ENCODE assay signal across 10 cellular contexts in the genomic region with DNA sequence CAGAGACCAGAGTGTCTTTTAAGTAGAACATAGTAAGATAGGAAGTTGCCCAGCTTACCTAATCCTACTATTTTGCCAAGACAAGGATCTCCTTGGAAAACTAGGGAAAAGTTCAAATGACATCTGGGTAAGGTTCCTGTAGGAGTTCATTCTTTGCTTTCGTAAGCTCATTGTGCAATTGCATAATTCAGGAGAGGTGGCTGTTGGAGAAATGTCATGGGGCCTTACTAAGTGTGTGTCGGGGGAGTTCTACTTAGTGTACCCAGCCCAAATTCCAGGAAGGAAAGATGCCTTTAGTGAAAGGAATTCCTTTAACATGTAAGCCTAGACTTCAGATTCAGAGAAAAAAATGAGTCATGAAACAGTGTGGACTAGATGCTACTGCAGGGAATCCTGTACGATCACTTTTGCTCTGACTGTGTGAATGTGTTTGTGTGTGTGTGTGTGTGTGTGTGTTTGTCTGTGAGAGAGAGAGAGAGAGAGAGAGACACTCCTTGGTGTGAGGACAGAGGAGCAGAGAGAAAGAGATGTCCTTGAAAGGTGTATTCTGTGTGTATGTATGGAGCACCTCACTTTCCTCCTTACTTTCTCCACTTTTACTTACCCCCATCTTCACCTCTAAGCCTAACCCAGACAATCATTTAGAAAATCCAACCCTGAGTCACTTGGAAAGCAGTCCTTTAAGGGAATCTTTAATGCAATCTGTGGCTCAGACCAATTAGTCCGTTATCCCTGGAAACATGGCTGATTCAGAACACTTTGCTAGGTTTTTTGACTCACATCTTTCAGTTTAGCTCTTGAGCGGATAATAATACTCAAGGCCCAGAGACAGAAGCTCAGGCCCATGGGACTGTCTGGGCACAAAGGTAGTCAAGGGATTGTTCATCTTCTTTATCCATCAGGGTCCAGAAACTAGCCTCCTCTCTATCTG.
A peak's percentile ranks its signal among the peaks of the same experiment; 100 is the strongest.
DNase-seq lines count a peak whose midpoint lies in the region; ATAC-seq and TF ChIP-seq lines count a peak whose summit lies in the region.
"Had no signal": no experiment of that assay in that cellular context is flagged by ENCODE, and none has a peak within 500 bp of the region (broad histone marks: within the 10 kb centered on the region; RNA-seq: fewer than 3 reads in every experiment).

No MANE protein-coding gene starts in this region.

- peak; percentile 2 for DNase-seq in activated CD8-positive, alpha-beta T cell treated with anti-CD3 and anti-CD28 coated beads for 36 hours
- no peak for DNase-seq in activated CD8-positive, alpha-beta T cell treated with anti-CD3 and anti-CD28 coated beads, Interleukin-2, amount 10 ng/mL, durations not matched to agents 7 days and 5 days
- no peak for DNase-seq in activated T-helper 1 cell treated with anti-CD3 and anti-CD28 coated beads, Interleukin-12 subunit alpha, Interleukin-12 subunit beta, Interleukin-2, Interleukin-4 antibody, amounts not matched to agents 30 ng/mL and 10 ng/mL and 1 ng/mL, durations not matched to agents 14 hours and 24 hours and 36 hours (ENCODE audit: low spot score)
- DNase-seq in hepatic stellate cell (ENCODE audit: low spot score) (peak; percentile 24), substantia nigra (lab: John Stamatoyannopoulos, UW) (no peak), lower leg skin (ENCODE audit: low spot score in 2 of 2) (no peak)
- DNase-seq: kidney had no signal

- no peaks in the 10 kb centered on the region for H3K9me3 Mint-ChIP-seq in activated CD8-positive, alpha-beta T cell treated with anti-CD3 and anti-CD28 coated beads for 36 hours
- H3K9me3 Mint-ChIP-seq in activated CD8-positive, alpha-beta T cell treated with anti-CD3 and anti-CD28 coated beads, Interleukin-2, amount 10 ng/mL, durations not matched to agents 7 days and 5 days (ENCODE audit: insufficient read depth): no peaks in the 10 kb centered on the region
- H3K9me3 Mint-ChIP-seq in activated T-helper 1 cell treated with anti-CD3 and anti-CD28 coated beads, Interleukin-12 subunit alpha, Interleukin-12 subunit beta, Interleukin-2, Interleukin-4 antibody, amounts not matched to agents 30 ng/mL and 10 ng/mL and 1 ng/mL, durations not matched to agents 14 hours and 24 hours and 36 hours: no peaks in the 10 kb centered on the region

- no peak overlapping the region for H3K4me3 Mint-ChIP-seq in activated CD8-positive, alpha-beta T cell treated with anti-CD3 and anti-CD28 coated beads for 36 hours
- H3K4me3 Mint-ChIP-seq in activated CD8-positive, alpha-beta T cell treated with anti-CD3 and anti-CD28 coated beads, Interleukin-2, amount 10 ng/mL, durations not matched to agents 7 days and 5 days: no peak overlapping the region
- no peak overlapping the region for H3K4me3 Mint-ChIP-seq in activated T-helper 1 cell treated with anti-CD3 and anti-CD28 coated beads, Interleukin-12 subunit alpha, Interleukin-12 subunit beta, Interleukin-2, Interleukin-4 antibody, amounts not matched to agents 30 ng/mL and 10 ng/mL and 1 ng/mL, durations not matched to agents 14 hours and 24 hours and 36 hours

- H3K4me1 Mint-ChIP-seq in activated CD8-positive, alpha-beta T cell treated with anti-CD3 and anti-CD28 coated beads for 36 hours (ENCODE audit: low read depth): peaks cover 19% of the 10 kb centered on the region
- H3K4me1 Mint-ChIP-seq in activated CD8-positive, alpha-beta T cell treated with anti-CD3 and anti-CD28 coated beads, Interleukin-2, amount 10 ng/mL, durations not matched to agents 7 days and 5 days (ENCODE audit: low read depth): peaks cover 3% of the 10 kb centered on the region
- peaks cover 24% of the 10 kb centered on the region for H3K4me1 Mint-ChIP-seq in activated T-helper 1 cell treated with anti-CD3 and anti-CD28 coated beads, Interleukin-12 subunit alpha, Interleukin-12 subunit beta, Interleukin-2, Interleukin-4 antibody, amounts not matched to agents 30 ng/mL and 10 ng/mL and 1 ng/mL, durations not matched to agents 14 hours and 24 hours and 36 hours (ENCODE audit: low read depth)

- H3K36me3 Mint-ChIP-seq in activated CD8-positive, alpha-beta T cell treated with anti-CD3 and anti-CD28 coated beads for 36 hours (ENCODE audit: low read depth): no peaks in the 10 kb centered on the region
- H3K36me3 Mint-ChIP-seq in activated CD8-positive, alpha-beta T cell treated with anti-CD3 and anti-CD28 coated beads, Interleukin-2, amount 10 ng/mL, durations not matched to agents 7 days and 5 days (ENCODE audit: low read depth): no peaks in the 10 kb centered on the region
- no peaks in the 10 kb centered on the region for H3K36me3 Mint-ChIP-seq in activated T-helper 1 cell treated with anti-CD3 and anti-CD28 coated beads, Interleukin-12 subunit alpha, Interleukin-12 subunit beta, Interleukin-2, Interleukin-4 antibody, amounts not matched to agents 30 ng/mL and 10 ng/mL and 1 ng/mL, durations not matched to agents 14 hours and 24 hours and 36 hours (ENCODE audit: low read depth)

- H3K27ac ChIP-seq in subcutaneous abdominal adipose tissue (ENCODE audit: low read depth, low read length) (peak overlapping the region; percentile 48), substantia nigra (ENCODE audit: low read depth, low read length, poor library complexity, severe bottlenecking) (no peak overlapping the region)

- WGBS in lower leg skin, 2 donors: 66 to 74% methylated on average over 5 of the region's 5 CpGs

- no peaks in the 10 kb centered on the region for H3K9me3 ChIP-seq in subcutaneous abdominal adipose tissue (ENCODE audit: control insufficient read depth in 5 of 5, low read length in 5 of 5)
- H3K9me3 ChIP-seq: BLaER1 treated with 17β-estradiol and CSF1 and Interleukin-3, amounts not matched to agents 10 nM and 100 nM had no signal

- H3K9ac ChIP-seq in subcutaneous abdominal adipose tissue (ENCODE audit: low read length in 5 of 5): no peak overlapping the region
- H3K9ac ChIP-seq: BLaER1 treated with 17β-estradiol and CSF1 and Interleukin-3, amounts not matched to agents 10 nM and 100 nM had no signal

- TF ChIP-seq POLR2A in lower leg skin (IDR thresholded peaks at IDR 0.05): no peak

- POLR2A ChIA-PET in activated CD8-positive, alpha-beta T cell treated with anti-CD3 and anti-CD28 coated beads for 36 hours (lab: Charles Lee): no interaction called here
- POLR2A ChIA-PET in activated CD8-positive, alpha-beta T cell treated with anti-CD3 and anti-CD28 coated beads, Interleukin-2, amount 10 ng/mL, durations not matched to agents 7 days and 5 days (lab: Charles Lee): no interaction called here

- peaks cover 3 to 21% (median 18%) of the 10 kb centered on the region in 5 donors for H3K4me1 ChIP-seq in subcutaneous abdominal adipose tissue (ENCODE audit: control insufficient read depth in 5 of 5, insufficient read depth in 5 of 5, low read length in 5 of 5)

- intact Hi-C loops in activated CD8-positive, alpha-beta T cell treated with anti-CD3 and anti-CD28 coated beads for 36 hours (cut with micrococcal nuclease): no loop called here
- intact Hi-C loops in activated T-helper 1 cell treated with anti-CD3 and anti-CD28 coated beads, Interleukin-12 subunit alpha, Interleukin-12 subunit beta, Interleukin-2, Interleukin-4 antibody, amounts not matched to agents 30 ng/mL and 10 ng/mL and 1 ng/mL, durations not matched to agents 14 hours and 24 hours and 36 hours (cut with micrococcal nuclease): no loop called here
- intact Hi-C loops in lower leg skin (cut with DNase I; ENCODE audit: low total_unique reads): no loop called here

- peaks cover 0 to 4% (median 2%) of the 10 kb centered on the region in 5 donors for H3K27me3 ChIP-seq in subcutaneous abdominal adipose tissue (ENCODE audit: control insufficient read depth in 5 of 5, insufficient read depth in 4 of 5, low read length in 5 of 5)

- no peak overlapping the region for H3K27ac Mint-ChIP-seq in activated CD8-positive, alpha-beta T cell treated with anti-CD3 and anti-CD28 coated beads for 36 hours
- no peak overlapping the region for H3K27ac Mint-ChIP-seq in activated CD8-positive, alpha-beta T cell treated with anti-CD3 and anti-CD28 coated beads, Interleukin-2, amount 10 ng/mL, durations not matched to agents 7 days and 5 days
- peak overlapping the region; percentile 64 for H3K27ac Mint-ChIP-seq in activated T-helper 1 cell treated with anti-CD3 and anti-CD28 coated beads, Interleukin-12 subunit alpha, Interleukin-12 subunit beta, Interleukin-2, Interleukin-4 antibody, amounts not matched to agents 30 ng/mL and 10 ng/mL and 1 ng/mL, durations not matched to agents 14 hours and 24 hours and 36 hours

- H3K4me3 ChIP-seq in subcutaneous abdominal adipose tissue (ENCODE audit: low read depth in 1 of 5, low read length in 5 of 5) (no peak overlapping the region), lower leg skin (ENCODE audit: low read depth, poor library complexity, severe bottlenecking) (no peak overlapping the region)
- H3K4me3 ChIP-seq: BLaER1 treated with 17β-estradiol and CSF1 and Interleukin-3, amounts not matched to agents 10 nM and 100 nM had no signal

- no peak for ATAC-seq in activated CD8-positive, alpha-beta T cell treated with anti-CD3 and anti-CD28 coated beads for 36 hours
- ATAC-seq in activated CD8-positive, alpha-beta T cell treated with anti-CD3 and anti-CD28 coated beads, Interleukin-2, amount 10 ng/mL, durations not matched to agents 7 days and 5 days: no peak
- no peak for ATAC-seq in GM18517 (IDR thresholded peaks at IDR 0.05; ENCODE audit: unreplicated experiment)

- no peak for TF ChIP-seq CTCF in activated CD8-positive, alpha-beta T cell treated with anti-CD3 and anti-CD28 coated beads for 36 hours (IDR thresholded peaks at IDR 0.05)
- TF ChIP-seq CTCF in lower leg skin (IDR thresholded peaks at IDR 0.05): no peak

- CTCF ChIA-PET in activated CD8-positive, alpha-beta T cell treated with anti-CD3 and anti-CD28 coated beads for 36 hours (lab: Charles Lee): interaction anchor here (1.5 to 2.0 kb wide), 3 partner anchors 9 to 135 kb away, joined by 5 to 15 read pairs (median 5); no protein-coding TSS in a partner anchor
- CTCF ChIA-PET in activated CD8-positive, alpha-beta T cell treated with anti-CD3 and anti-CD28 coated beads, Interleukin-2, amount 10 ng/mL, durations not matched to agents 7 days and 5 days (lab: Charles Lee): interaction anchor here (0.7 kb wide), 1 partner anchor 184 kb away, joined by 3 read pairs; no protein-coding TSS in a partner anchor

- no peaks in the 10 kb centered on the region for H3K36me3 ChIP-seq in subcutaneous abdominal adipose tissue (ENCODE audit: control insufficient read depth in 5 of 5, insufficient read depth in 5 of 5, low read length in 5 of 5)
- H3K36me3 ChIP-seq: BLaER1 treated with 17β-estradiol and CSF1 and Interleukin-3, amounts not matched to agents 10 nM and 100 nM had no signal

- H3K27me3 Mint-ChIP-seq in activated CD8-positive, alpha-beta T cell treated with anti-CD3 and anti-CD28 coated beads for 36 hours: no peaks in the 10 kb centered on the region
- H3K27me3 Mint-ChIP-seq in activated CD8-positive, alpha-beta T cell treated with anti-CD3 and anti-CD28 coated beads, Interleukin-2, amount 10 ng/mL, durations not matched to agents 7 days and 5 days (ENCODE audit: low read depth): no peaks in the 10 kb centered on the region
- no peaks in the 10 kb centered on the region for H3K27me3 Mint-ChIP-seq in activated T-helper 1 cell treated with anti-CD3 and anti-CD28 coated beads, Interleukin-12 subunit alpha, Interleukin-12 subunit beta, Interleukin-2, Interleukin-4 antibody, amounts not matched to agents 30 ng/mL and 10 ng/mL and 1 ng/mL, durations not matched to agents 14 hours and 24 hours and 36 hours (ENCODE audit: insufficient read depth)

Comparison
In these comparisons a context has a peak if more than half of its experiments do, and no peak if none do; other contexts are left out.
1. DNase-seq: peak in activated CD8-positive, alpha-beta T cell treated with anti-CD3 and anti-CD28 coated beads for 36 hours (single experiment) and hepatic stellate cell (single experiment); none in activated CD8-positive, alpha-beta T cell treated with anti-CD3 and anti-CD28 coated beads, Interleukin-2, amount 10 ng/mL, durations not matched to agents 7 days and 5 days (single experiment), activated T-helper 1 cell treated with anti-CD3 and anti-CD28 coated beads, Interleukin-12 subunit alpha, Interleukin-12 subunit beta, Interleukin-2, Interleukin-4 antibody, amounts not matched to agents 30 ng/mL and 10 ng/mL and 1 ng/mL, durations not matched to agents 14 hours and 24 hours and 36 hours (single experiment), substantia nigra (0 of 49) and lower leg skin (0 of 2).